Comparison of ENCODE assay signal across 8 cellular contexts in genomic region chr17:20009052-20009301, GRCh38. TPM values are rescaled to one million over a fixed set of nuclear protein-coding genes. Genes with fewer than 3 reads are reported as not detected.
DNase-seq lines count a peak whose midpoint lies in the region; ATAC-seq and TF ChIP-seq lines count a peak whose summit lies in the region.

No MANE protein-coding gene starts in this region.

- H3K9me3 ChIP-seq in T-helper 17 cell (ENCODE audit: control insufficient read depth, low read length, poor library complexity, severe bottlenecking) = no peaks in the 10 kb centered on the region
- H3K9me3 ChIP-seq in sigmoid colon = no peaks in the 10 kb centered on the region

- no peak overlapping the region for H3K27ac Mint-ChIP-seq in T-helper 1 cell treated with Interleukin-12 subunit alpha and Interleukin-12 subunit beta and Interleukin-4 antibody, amounts not matched to agents 30 μg/mL and 1 μg/mL, for 36 hours
- H3K27ac Mint-ChIP-seq in T-helper 17 cell = no peak overlapping the region

- intact Hi-C loops in sigmoid colon (cut with DNase I) = no loop called here

- no peak for TF ChIP-seq POLR2A in sigmoid colon (IDR thresholded peaks at IDR 0.05)

- H3K36me3 ChIP-seq in sigmoid colon = no peaks in the 10 kb centered on the region

- peaks cover 0 to 14% (median 10%) of the 10 kb centered on the region in 4 donors for H3K4me1 ChIP-seq in sigmoid colon

- H3K36me3 Mint-ChIP-seq in T-helper 1 cell treated with Interleukin-12 subunit alpha and Interleukin-12 subunit beta and Interleukin-4 antibody, amounts not matched to agents 30 μg/mL and 1 μg/mL, for 36 hours (ENCODE audit: low read depth) = no peaks in the 10 kb centered on the region
- peaks cover 2% of the 10 kb centered on the region for H3K36me3 Mint-ChIP-seq in T-helper 17 cell (ENCODE audit: low read depth)

- H3K27me3 Mint-ChIP-seq in T-helper 1 cell treated with Interleukin-12 subunit alpha and Interleukin-12 subunit beta and Interleukin-4 antibody, amounts not matched to agents 30 μg/mL and 1 μg/mL, for 36 hours (ENCODE audit: low read depth) = peaks cover 73% of the 10 kb centered on the region
- peaks cover 60% of the 10 kb centered on the region for H3K27me3 Mint-ChIP-seq in T-helper 17 cell

- ATAC-seq in T-helper 17 cell = no peak

- H3K4me1 Mint-ChIP-seq in T-helper 1 cell treated with Interleukin-12 subunit alpha and Interleukin-12 subunit beta and Interleukin-4 antibody, amounts not matched to agents 30 μg/mL and 1 μg/mL, for 36 hours (ENCODE audit: low read depth) = peaks cover 17% of the 10 kb centered on the region
- H3K4me1 Mint-ChIP-seq in T-helper 17 cell = peaks cover 11% of the 10 kb centered on the region

- peak overlapping the region in 3 of 4 donors; percentile 36 to 82 (median 61) for H3K27ac ChIP-seq in sigmoid colon

- TF ChIP-seq CTCF in sigmoid colon (IDR thresholded peaks at IDR 0.05) = peak in 3 of 4 experiments; percentile 73 to 79 (median 75)

- H3K4me3 Mint-ChIP-seq in T-helper 1 cell treated with Interleukin-12 subunit alpha and Interleukin-12 subunit beta and Interleukin-4 antibody, amounts not matched to agents 30 μg/mL and 1 μg/mL, for 36 hours = peak overlapping the region; percentile 89
- H3K4me3 Mint-ChIP-seq in T-helper 17 cell = peak overlapping the region; percentile 91

- TF ChIP-seq EP300 in sigmoid colon (IDR thresholded peaks at IDR 0.05) = no peak

- peaks cover 0 to 45% (median 25%) of the 10 kb centered on the region in 3 donors for H3K27me3 ChIP-seq in sigmoid colon

- no peaks in the 10 kb centered on the region for H3K9me3 Mint-ChIP-seq in T-helper 1 cell treated with Interleukin-12 subunit alpha and Interleukin-12 subunit beta and Interleukin-4 antibody, amounts not matched to agents 30 μg/mL and 1 μg/mL, for 36 hours

- no peak for DNase-seq in T-helper 1 cell
- no peak for DNase-seq in T-helper 17 cell
- peak; percentile 43 for DNase-seq in foreskin melanocyte
- DNase-seq in sigmoid colon = no peak
- DNase-seq in NCI-H1436 treated with DMSO at 0.1 percent for 48 hours (lab: John Stamatoyannopoulos, UW) = no peak
- no peak for DNase-seq in central memory CD4-positive, alpha-beta T cell
- no peak for DNase-seq in SIG-M5 (lab: John Stamatoyannopoulos, UW)

- WGBS in sigmoid colon, 2 donors = 0% methylated on average over 18 of the region's 18 CpGs

- peak overlapping the region; percentile 43 to 64 (median 56) for H3K4me3 ChIP-seq in sigmoid colon

RNA-seq across cellular contexts. Expression of gene SPECC1, which starts 0.2 kb away (rescaled TPM):
- total RNA-seq in T-helper 17 cell = 10 to 100 TPM; 10.3 to 10.8 TPM
- 10 to 100 TPM; 10.9 to 43.5 (median 17.4) TPM for total RNA-seq in sigmoid colon
- polyA plus RNA-seq in sigmoid colon = 10 to 100 TPM; 45.9 to 98.3 (median 69.1) TPM

RNA-seq across cellular contexts. Expression of gene AKAP10, which starts 31.3 kb away (rescaled TPM):
- total RNA-seq in T-helper 17 cell = 10 to 100 TPM; 39.8 to 41.1 TPM
- total RNA-seq in sigmoid colon = 10 to 100 TPM; 24.0 to 37.5 (median 30.9) TPM
- polyA plus RNA-seq in sigmoid colon = 10 to 100 TPM in 2 of 3 donors, 1 to 10 TPM in 1; 9.5 to 12.0 (median 11.4) TPM
